ENCODE assay signal across 8 cellular contexts in genomic region chr4:82592639-82593038, GRCh38.
"Had no signal": no experiment of that assay in that cellular context is flagged by ENCODE, and none has a peak within 500 bp of the region (broad histone marks: within the 10 kb centered on the region; RNA-seq: fewer than 3 reads in every experiment).

No MANE protein-coding gene starts in this region.

- H3K4me3 ChIP-seq: GM12878 had no signal

- FAIRE-seq: G401.6, GM12878, GM12891, GM12892, GM18507, GM19239 had no signal

- ATAC-seq: GM12878 had no signal

- DNase-seq: GDM1, GF-D8 had no signal
